Comparison of ENCODE assay signal across 8 cellular contexts in genomic region chr17:79087428-79088143, GRCh38. TPM values are rescaled to one million over a fixed set of nuclear protein-coding genes. Genes with fewer than 3 reads are reported as not detected.
DNase-seq lines count a peak whose midpoint lies in the region; ATAC-seq, FAIRE-seq and TF ChIP-seq lines count a peak whose summit lies in the region.

No MANE protein-coding gene starts in this region.

- intact Hi-C loops in dorsolateral prefrontal cortex (cut with DNase I) = loop anchor here (1.0 to 5.0 kb wide), 3 partner anchors 303 to 621 kb away; no protein-coding TSS in a partner anchor

- H3K4me3 ChIP-seq in dorsolateral prefrontal cortex = peak overlapping the region in 1 of 59 donors; percentile 3

- no peak for TF ChIP-seq POLR2A in H54 (IDR thresholded peaks at IDR 0.05; ENCODE audit: low read depth, low read length)

- DNase-seq in AML-193 (lab: John Stamatoyannopoulos, UW) (peak; percentile 60 to 70), H54 (ENCODE audit: insufficient read length, low spot score) (peak; percentile 92), NCI-H446 treated with DMSO at 0.1 percent for 48 hours (lab: John Stamatoyannopoulos, UW) (peak; percentile 44), dorsolateral prefrontal cortex (peak; percentile 68 to 91 (median 80)), lung microvascular endothelial cell (ENCODE audit: low read depth in 2 of 2) (peak; percentile 49 to 66)
- peak; percentile 70 to 76 for DNase-seq in activated CD4-positive, alpha-beta T cell treated with anti-CD3 and anti-CD28 coated beads, Interleukin-2, amount 50 U/mL, for 4 hours
- DNase-seq in stimulated activated CD8-positive, alpha-beta memory T cell treated with anti-CD3 and anti-CD28 coated beads, Interleukin-12 subunit alpha, Interleukin-12 subunit beta, amount 100 ng/mL, for 4 hours (ENCODE audit: low read depth) = peak; percentile 19

- peak; percentile 43 for FAIRE-seq in H54 (lab: Jason Lieb, UNC)

- peaks cover 0 to 7% (median 0%) of the 10 kb centered on the region in 45 donors for H3K27me3 ChIP-seq in dorsolateral prefrontal cortex

- peak; percentile 63 to 97 (median 92) for TF ChIP-seq CTCF in dorsolateral prefrontal cortex (IDR thresholded peaks at IDR 0.05 in 54 of 56, conservative IDR thresholded peaks at IDR 0.05 in 2 of 56; ENCODE audit: low read depth in 1 of 56, partially characterized antibody in 56 of 56)

- H3K27ac ChIP-seq in dorsolateral prefrontal cortex = peak overlapping the region in 13 of 59 donors; percentile 14 to 72 (median 40)

- no peak for ATAC-seq in GM21423 (IDR thresholded peaks at IDR 0.05; ENCODE audit: unreplicated experiment)

RNA-seq across cellular contexts. Expression of gene ENGASE, which starts 13.0 kb away (rescaled TPM):
- total RNA-seq in dorsolateral prefrontal cortex (100 to 1,000 TPM in 1 of 120 experiments, 10 to 100 TPM in 119; 27.0 to 112 (median 43.6) TPM), lung microvascular endothelial cell (7.0 and 9.1 TPM in 2 replicates)

Comparison
In these comparisons a context has a peak if more than half of its experiments do, and no peak if none do; other contexts are left out.
1. DNase-seq: peak in every context shown above with its lines; median percentile 92 in H54; 80 in dorsolateral prefrontal cortex; 73 in activated CD4-positive, alpha-beta T cell treated with anti-CD3 and anti-CD28 coated beads, Interleukin-2, amount 50 U/mL, for 4 hours; 65 in AML-193; 58 in lung microvascular endothelial cell; 44 in NCI-H446 treated with DMSO at 0.1 percent for 48 hours; 19 in stimulated activated CD8-positive, alpha-beta memory T cell treated with anti-CD3 and anti-CD28 coated beads, Interleukin-12 subunit alpha, Interleukin-12 subunit beta, amount 100 ng/mL, for 4 hours.